21 cellular contexts compared by ENCODE assay signal in genomic region chr2:30772021-30772705, GRCh38. TPM values are rescaled to one million over a fixed set of nuclear protein-coding genes. Genes with fewer than 3 reads are reported as not detected.
DNase-seq lines count a peak whose midpoint lies in the region; ATAC-seq and TF ChIP-seq lines count a peak whose summit lies in the region.
"Had no signal": no experiment of that assay in that cellular context is flagged by ENCODE, and none has a peak within 500 bp of the region (broad histone marks: within the 10 kb centered on the region; RNA-seq: fewer than 3 reads in every experiment).

No MANE protein-coding gene starts in this region.

- no peak overlapping the region for H3K27ac ChIP-seq in colonic mucosa
- H3K27ac ChIP-seq: BLaER1 had no signal

- H3K9ac ChIP-seq in colonic mucosa (ENCODE audit: low read depth in 2 of 2, low read length in 2 of 2): no peak overlapping the region
- H3K9ac ChIP-seq: BLaER1 had no signal

- peak; percentile 35 for DNase-seq in activated CD8-positive, alpha-beta memory T cell treated with anti-CD3 and anti-CD28 coated beads, Interleukin-2, amount 10 ng/mL, durations not matched to agents 7 days and 5 days
- DNase-seq in colonic mucosa (peak; percentile 9), mesenteric fat pad (ENCODE audit: low spot score) (peak; percentile 68), type B pancreatic cell (ENCODE audit: extremely low spot score, unreplicated experiment) (peak; percentile 15), T-helper 9 cell (no peak), hypothalamus (lab: John Stamatoyannopoulos, UW) (no peak)
- DNase-seq: Caco-2; CD4-positive, alpha-beta memory T cell; DMS 273 treated with DMSO at 0.1 percent for 48 hours; DMS79 treated with DMSO at 0.1 percent for 48 hours; KG1; NCI-H1092; NCI-H1436; NCI-H187 treated with DMSO at 0.1 percent for 48 hours; NCI-H2107; NCI-H345; NCI-H524 treated with DMSO at 0.1 percent for 48 hours; NCI-H82 had no signal

- intact Hi-C loops in colonic mucosa (cut with DNase I): no loop called here

- no peak overlapping the region for H3K27ac Mint-ChIP-seq in activated CD8-positive, alpha-beta memory T cell treated with anti-CD3 and anti-CD28 coated beads, Interleukin-2, amount 10 ng/mL, durations not matched to agents 7 days and 5 days
- H3K27ac Mint-ChIP-seq in type B pancreatic cell: no peak overlapping the region
- H3K27ac Mint-ChIP-seq: CD4-positive, alpha-beta memory T cell had no signal

- no peaks in the 10 kb centered on the region for H3K4me1 Mint-ChIP-seq in activated CD8-positive, alpha-beta memory T cell treated with anti-CD3 and anti-CD28 coated beads, Interleukin-2, amount 10 ng/mL, durations not matched to agents 7 days and 5 days
- H3K4me1 Mint-ChIP-seq in type B pancreatic cell (ENCODE audit: unreplicated experiment): no peaks in the 10 kb centered on the region

- H3K4me3 Mint-ChIP-seq in activated CD8-positive, alpha-beta memory T cell treated with anti-CD3 and anti-CD28 coated beads, Interleukin-2, amount 10 ng/mL, durations not matched to agents 7 days and 5 days: no peak overlapping the region
- H3K4me3 Mint-ChIP-seq in type B pancreatic cell: no peak overlapping the region
- H3K4me3 Mint-ChIP-seq: CD4-positive, alpha-beta memory T cell had no signal

- peaks cover 23% of the 10 kb centered on the region for H3K27me3 Mint-ChIP-seq in activated CD8-positive, alpha-beta memory T cell treated with anti-CD3 and anti-CD28 coated beads, Interleukin-2, amount 10 ng/mL, durations not matched to agents 7 days and 5 days
- H3K27me3 Mint-ChIP-seq in type B pancreatic cell: peaks cover 23% of the 10 kb centered on the region

- H3K36me3 Mint-ChIP-seq in activated CD8-positive, alpha-beta memory T cell treated with anti-CD3 and anti-CD28 coated beads, Interleukin-2, amount 10 ng/mL, durations not matched to agents 7 days and 5 days: no peaks in the 10 kb centered on the region
- H3K36me3 Mint-ChIP-seq in type B pancreatic cell: no peaks in the 10 kb centered on the region
- H3K36me3 Mint-ChIP-seq: CD4-positive, alpha-beta memory T cell had no signal

- no peak for ATAC-seq in activated CD8-positive, alpha-beta memory T cell treated with anti-CD3 and anti-CD28 coated beads, Interleukin-2, amount 10 ng/mL, durations not matched to agents 7 days and 5 days
- ATAC-seq in GM21528 (IDR thresholded peaks at IDR 0.05; ENCODE audit: low FRiP score, unreplicated experiment): no peak
- ATAC-seq: Panc1 had no signal

- no peak overlapping the region for H3K4me3 ChIP-seq in colonic mucosa
- H3K4me3 ChIP-seq: BLaER1 had no signal

- H3K27me3 ChIP-seq in colonic mucosa: no peaks in the 10 kb centered on the region
- H3K27me3 ChIP-seq: BLaER1 had no signal

- no peaks in the 10 kb centered on the region for H3K9me3 Mint-ChIP-seq in activated CD8-positive, alpha-beta memory T cell treated with anti-CD3 and anti-CD28 coated beads, Interleukin-2, amount 10 ng/mL, durations not matched to agents 7 days and 5 days (ENCODE audit: low read depth)
- H3K9me3 Mint-ChIP-seq in type B pancreatic cell: no peaks in the 10 kb centered on the region
- H3K9me3 Mint-ChIP-seq: CD4-positive, alpha-beta memory T cell had no signal

- CTCF ChIA-PET in activated CD8-positive, alpha-beta memory T cell treated with anti-CD3 and anti-CD28 coated beads, Interleukin-2, amount 10 ng/mL, durations not matched to agents 7 days and 5 days (lab: Charles Lee): interaction anchor here (1.1 to 1.2 kb wide), 2 partner anchors 11 to 61 kb away, joined by 3 read pairs; no protein-coding TSS in a partner anchor

- no peaks in the 10 kb centered on the region for H3K36me3 ChIP-seq in colonic mucosa
- H3K36me3 ChIP-seq: BLaER1 had no signal

- no peaks in the 10 kb centered on the region for H3K9me3 ChIP-seq in colonic mucosa
- H3K9me3 ChIP-seq: BLaER1, Caco-2 had no signal

- H3K4me1 ChIP-seq in colonic mucosa: no peaks in the 10 kb centered on the region

- no peak for TF ChIP-seq CTCF in colonic mucosa (IDR thresholded peaks at IDR 0.05)
- TF ChIP-seq CTCF in type B pancreatic cell (conservative IDR thresholded peaks at IDR 0.05): no peak

RNA-seq across cellular contexts. Expression of gene CAPN13, which starts 35.1 kb away (rescaled TPM):
- total RNA-seq in activated CD8-positive, alpha-beta memory T cell treated with anti-CD3 and anti-CD28 coated beads, Interleukin-2, amount 10 ng/mL, durations not matched to agents 7 days and 5 days: not detected
- 10 to 100 TPM; 25.5 to 31.2 TPM for total RNA-seq in colonic mucosa
- total RNA-seq in mesenteric fat pad: not detected
- 3.3 and 4.9 TPM in 2 replicates for total RNA-seq in type B pancreatic cell (ENCODE audit: low replicate concordance)
- total RNA-seq: CD4-positive, alpha-beta memory T cell had no signal

Comparison
In these comparisons a context has a peak if more than half of its experiments do, and no peak if none do; other contexts are left out.
1. DNase-seq: peak in activated CD8-positive, alpha-beta memory T cell treated with anti-CD3 and anti-CD28 coated beads, Interleukin-2, amount 10 ng/mL, durations not matched to agents 7 days and 5 days (single experiment), colonic mucosa (single experiment), mesenteric fat pad (single experiment) and type B pancreatic cell (single experiment); none in T-helper 9 cell (single experiment) and hypothalamus (0 of 51).